Comparison of ENCODE assay signal across 1 cellular context in genomic region chr6:13927203-13927602, GRCh38.
TF ChIP-seq lines count a peak whose summit lies in the region.

No MANE protein-coding gene starts in this region.

TF ChIP-seq in K562, 482 proteins besides CTCF, POLR2A, EP300 and RAD21 (continued from another document and continues in another):
- TF ChIP-seq SRSF3 (IDR thresholded peaks at IDR 0.05; ENCODE audit: insufficient read depth, low read length) (no peak), CREBBP (IDR thresholded peaks at IDR 0.05; ENCODE audit: low read depth, low read length) (no peak), RCOR1 (IDR thresholded peaks at IDR 0.05; ENCODE audit: borderline replicate concordance in 1 of 2, low read depth in 2 of 2, low read length in 2 of 2) (peak in 1 of 2 experiments; percentile 67; a peak in 2 of 4 replicates), ZNF696 (CRISPR knock-in tag; conservative IDR thresholded peaks at IDR 0.05) (no peak), ZNF785 (CRISPR knock-in tag; IDR thresholded peaks at IDR 0.05) (no peak), ZFP30 (CRISPR knock-in tag; IDR thresholded peaks at IDR 0.05; ENCODE audit: borderline replicate concordance) (no peak), ATF3 (IDR thresholded peaks at IDR 0.05) (0 out of 2 replicates have a peak, but pooled peaks have one; percentile 43), ATF3 (CRISPR knock-in tag; conservative IDR thresholded peaks at IDR 0.05) (no peak), ZNF551 (CRISPR knock-in tag; IDR thresholded peaks at IDR 0.05) (no peak), ARNT (IDR thresholded peaks at IDR 0.05) (no peak), ZZZ3 (IDR thresholded peaks at IDR 0.05) (no peak), NCOA2 (IDR thresholded peaks at IDR 0.05; ENCODE audit: partially characterized antibody in 2 of 2) (no peak), SETDB1 (IDR thresholded peaks at IDR 0.05; ENCODE audit: low read length) (no peak), ZNF408 (CRISPR knock-in tag; IDR thresholded peaks at IDR 0.05; ENCODE audit: low read depth) (no peak), NFATC3 (IDR thresholded peaks at IDR 0.05) (0 out of 2 replicates have a peak, but pooled peaks have one; percentile 11), DPF2 (IDR thresholded peaks at IDR 0.05) (peak; percentile 52; the same call in 1 of the 2 replicates), ZNF592 (IDR thresholded peaks at IDR 0.05) (0 out of 2 replicates have a peak, but pooled peaks have one; percentile 40), KLF16 (IDR thresholded peaks at IDR 0.05) (no peak), ADNP (tag; IDR thresholded peaks at IDR 0.05) (no peak), MCM5 (IDR thresholded peaks at IDR 0.05; ENCODE audit: low read depth) (no peak), NFYB (IDR thresholded peaks at IDR 0.05; ENCODE audit: extremely low read depth, insufficient read length) (no peak), DEAF1 (CRISPR knock-in tag; IDR thresholded peaks at IDR 0.05) (no peak), GTF2B (IDR thresholded peaks at IDR 0.05; ENCODE audit: extremely low read depth, insufficient read length) (no peak), TBL1XR1 (IDR thresholded peaks at IDR 0.05; ENCODE audit: low read length in 2 of 2) (0 out of 4 replicates have a peak, but pooled peaks of 1 of the 2 experiments have one; percentile 36), ZBTB1 (CRISPR knock-in tag; IDR thresholded peaks at IDR 0.05; ENCODE audit: borderline replicate concordance, low read depth) (no peak), BCLAF1 (IDR thresholded peaks at IDR 0.05; ENCODE audit: borderline replicate concordance in 1 of 2, control insufficient read depth in 1 of 2, low read depth in 2 of 2, low read length in 1 of 2) (peak in 1 of 2 experiments; percentile 7; a peak in 1 of 4 replicates), ZEB2 (IDR thresholded peaks at IDR 0.05) (peak; percentile 93), KLF10 (CRISPR knock-in tag; IDR thresholded peaks at IDR 0.05) (no peak), PHF8 (IDR thresholded peaks at IDR 0.05; ENCODE audit: borderline replicate concordance, low read length) (no peak), ZBTB7A (IDR thresholded peaks at IDR 0.05; ENCODE audit: borderline replicate concordance, control insufficient read depth, low read depth, low read length) (no peak), CTBP1 (IDR thresholded peaks at IDR 0.05; ENCODE audit: borderline replicate concordance) (peak; percentile 54; the same call in 1 of the 2 replicates), RNF2 (IDR thresholded peaks at IDR 0.05) (no peak), SMARCA4 (IDR thresholded peaks at IDR 0.05) (peak; percentile 47; the same call in 1 of the 2 replicates), PML (IDR thresholded peaks at IDR 0.05; ENCODE audit: low read length) (no peak), CBFA2T2 (conservative IDR thresholded peaks at IDR 0.05) (no peak)
- TF ChIP-seq, protein P1, sequence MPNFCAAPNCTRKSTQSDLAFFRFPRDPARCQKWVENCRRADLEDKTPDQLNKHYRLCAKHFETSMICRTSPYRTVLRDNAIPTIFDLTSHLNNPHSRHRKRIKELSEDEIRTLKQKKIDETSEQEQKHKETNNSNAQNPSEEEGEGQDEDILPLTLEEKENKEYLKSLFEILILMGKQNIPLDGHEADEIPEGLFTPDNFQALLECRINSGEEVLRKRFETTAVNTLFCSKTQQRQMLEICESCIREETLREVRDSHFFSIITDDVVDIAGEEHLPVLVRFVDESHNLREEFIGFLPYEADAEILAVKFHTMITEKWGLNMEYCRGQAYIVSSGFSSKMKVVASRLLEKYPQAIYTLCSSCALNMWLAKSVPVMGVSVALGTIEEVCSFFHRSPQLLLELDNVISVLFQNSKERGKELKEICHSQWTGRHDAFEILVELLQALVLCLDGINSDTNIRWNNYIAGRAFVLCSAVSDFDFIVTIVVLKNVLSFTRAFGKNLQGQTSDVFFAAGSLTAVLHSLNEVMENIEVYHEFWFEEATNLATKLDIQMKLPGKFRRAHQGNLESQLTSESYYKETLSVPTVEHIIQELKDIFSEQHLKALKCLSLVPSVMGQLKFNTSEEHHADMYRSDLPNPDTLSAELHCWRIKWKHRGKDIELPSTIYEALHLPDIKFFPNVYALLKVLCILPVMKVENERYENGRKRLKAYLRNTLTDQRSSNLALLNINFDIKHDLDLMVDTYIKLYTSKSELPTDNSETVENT (CRISPR knock-in tag; IDR thresholded peaks at IDR 0.05) = no peak
- TF ChIP-seq, protein P2, sequence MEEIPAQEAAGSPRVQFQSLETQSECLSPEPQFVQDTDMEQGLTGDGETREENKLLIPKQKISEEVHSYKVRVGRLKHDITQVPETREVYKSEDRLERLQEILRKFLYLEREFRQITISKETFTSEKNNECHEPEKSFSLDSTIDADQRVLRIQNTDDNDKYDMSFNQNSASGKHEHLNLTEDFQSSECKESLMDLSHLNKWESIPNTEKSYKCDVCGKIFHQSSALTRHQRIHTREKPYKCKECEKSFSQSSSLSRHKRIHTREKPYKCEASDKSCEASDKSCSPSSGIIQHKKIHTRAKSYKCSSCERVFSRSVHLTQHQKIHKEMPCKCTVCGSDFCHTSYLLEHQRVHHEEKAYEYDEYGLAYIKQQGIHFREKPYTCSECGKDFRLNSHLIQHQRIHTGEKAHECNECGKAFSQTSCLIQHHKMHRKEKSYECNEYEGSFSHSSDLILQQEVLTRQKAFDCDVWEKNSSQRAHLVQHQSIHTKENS (CRISPR knock-in tag; IDR thresholded peaks at IDR 0.05) = no peak
- TF ChIP-seq, protein P3, sequence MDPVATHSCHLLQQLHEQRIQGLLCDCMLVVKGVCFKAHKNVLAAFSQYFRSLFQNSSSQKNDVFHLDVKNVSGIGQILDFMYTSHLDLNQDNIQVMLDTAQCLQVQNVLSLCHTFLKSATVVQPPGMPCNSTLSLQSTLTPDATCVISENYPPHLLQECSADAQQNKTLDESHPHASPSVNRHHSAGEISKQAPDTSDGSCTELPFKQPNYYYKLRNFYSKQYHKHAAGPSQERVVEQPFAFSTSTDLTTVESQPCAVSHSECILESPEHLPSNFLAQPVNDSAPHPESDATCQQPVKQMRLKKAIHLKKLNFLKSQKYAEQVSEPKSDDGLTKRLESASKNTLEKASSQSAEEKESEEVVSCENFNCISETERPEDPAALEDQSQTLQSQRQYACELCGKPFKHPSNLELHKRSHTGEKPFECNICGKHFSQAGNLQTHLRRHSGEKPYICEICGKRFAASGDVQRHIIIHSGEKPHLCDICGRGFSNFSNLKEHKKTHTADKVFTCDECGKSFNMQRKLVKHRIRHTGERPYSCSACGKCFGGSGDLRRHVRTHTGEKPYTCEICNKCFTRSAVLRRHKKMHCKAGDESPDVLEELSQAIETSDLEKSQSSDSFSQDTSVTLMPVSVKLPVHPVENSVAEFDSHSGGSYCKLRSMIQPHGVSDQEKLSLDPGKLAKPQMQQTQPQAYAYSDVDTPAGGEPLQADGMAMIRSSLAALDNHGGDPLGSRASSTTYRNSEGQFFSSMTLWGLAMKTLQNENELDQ (CRISPR knock-in tag; IDR thresholded peaks at IDR 0.05; ENCODE audit: borderline replicate concordance) = no peak
- TF ChIP-seq, protein P4, sequence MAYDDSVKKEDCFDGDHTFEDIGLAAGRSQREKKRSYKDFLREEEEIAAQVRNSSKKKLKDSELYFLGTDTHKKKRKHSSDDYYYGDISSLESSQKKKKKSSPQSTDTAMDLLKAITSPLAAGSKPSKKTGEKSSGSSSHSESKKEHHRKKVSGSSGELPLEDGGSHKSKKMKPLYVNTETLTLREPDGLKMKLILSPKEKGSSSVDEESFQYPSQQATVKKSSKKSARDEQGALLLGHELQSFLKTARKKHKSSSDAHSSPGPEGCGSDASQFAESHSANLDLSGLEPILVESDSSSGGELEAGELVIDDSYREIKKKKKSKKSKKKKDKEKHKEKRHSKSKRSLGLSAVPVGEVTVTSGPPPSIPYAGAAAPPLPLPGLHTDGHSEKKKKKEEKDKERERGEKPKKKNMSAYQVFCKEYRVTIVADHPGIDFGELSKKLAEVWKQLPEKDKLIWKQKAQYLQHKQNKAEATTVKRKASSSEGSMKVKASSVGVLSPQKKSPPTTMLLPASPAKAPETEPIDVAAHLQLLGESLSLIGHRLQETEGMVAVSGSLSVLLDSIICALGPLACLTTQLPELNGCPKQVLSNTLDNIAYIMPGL (CRISPR knock-in tag; IDR thresholded peaks at IDR 0.05) = no peak
- TF ChIP-seq, protein P5, sequence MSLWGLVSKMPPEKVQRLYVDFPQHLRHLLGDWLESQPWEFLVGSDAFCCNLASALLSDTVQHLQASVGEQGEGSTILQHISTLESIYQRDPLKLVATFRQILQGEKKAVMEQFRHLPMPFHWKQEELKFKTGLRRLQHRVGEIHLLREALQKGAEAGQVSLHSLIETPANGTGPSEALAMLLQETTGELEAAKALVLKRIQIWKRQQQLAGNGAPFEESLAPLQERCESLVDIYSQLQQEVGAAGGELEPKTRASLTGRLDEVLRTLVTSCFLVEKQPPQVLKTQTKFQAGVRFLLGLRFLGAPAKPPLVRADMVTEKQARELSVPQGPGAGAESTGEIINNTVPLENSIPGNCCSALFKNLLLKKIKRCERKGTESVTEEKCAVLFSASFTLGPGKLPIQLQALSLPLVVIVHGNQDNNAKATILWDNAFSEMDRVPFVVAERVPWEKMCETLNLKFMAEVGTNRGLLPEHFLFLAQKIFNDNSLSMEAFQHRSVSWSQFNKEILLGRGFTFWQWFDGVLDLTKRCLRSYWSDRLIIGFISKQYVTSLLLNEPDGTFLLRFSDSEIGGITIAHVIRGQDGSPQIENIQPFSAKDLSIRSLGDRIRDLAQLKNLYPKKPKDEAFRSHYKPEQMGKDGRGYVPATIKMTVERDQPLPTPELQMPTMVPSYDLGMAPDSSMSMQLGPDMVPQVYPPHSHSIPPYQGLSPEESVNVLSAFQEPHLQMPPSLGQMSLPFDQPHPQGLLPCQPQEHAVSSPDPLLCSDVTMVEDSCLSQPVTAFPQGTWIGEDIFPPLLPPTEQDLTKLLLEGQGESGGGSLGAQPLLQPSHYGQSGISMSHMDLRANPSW (CRISPR knock-in tag; IDR thresholded peaks at IDR 0.05) = no peak
